In the genomic region with DNA sequence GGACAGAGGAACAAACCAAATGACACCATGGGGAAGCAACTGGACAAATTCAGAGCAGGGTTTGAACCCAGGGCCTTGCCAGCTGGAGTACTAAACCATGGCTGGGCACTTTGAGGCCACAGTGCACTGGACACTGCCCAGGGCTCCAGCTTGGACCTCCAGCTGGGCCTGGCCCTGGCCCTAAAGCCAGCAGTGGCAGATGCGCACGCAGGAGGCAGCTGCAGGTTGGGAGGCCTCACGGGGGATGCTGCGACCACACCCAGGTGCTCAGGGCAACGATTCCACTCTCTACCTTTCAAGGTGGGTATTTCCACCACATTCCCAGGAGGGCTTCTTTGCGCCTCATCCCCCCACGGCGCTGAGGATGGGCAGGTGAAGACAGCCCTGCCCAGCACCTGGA, we compare ENCODE assay signal across 26 cellular contexts. TPM values are rescaled to one million over a fixed set of nuclear protein-coding genes. Genes with fewer than 3 reads are reported as not detected.
DNase-seq lines count a peak whose midpoint lies in the region; ATAC-seq and TF ChIP-seq lines count a peak whose summit lies in the region.
"Had no signal": no experiment of that assay in that cellular context is flagged by ENCODE, and none has a peak within 500 bp of the region (broad histone marks: within the 10 kb centered on the region; RNA-seq: fewer than 3 reads in every experiment).

No MANE protein-coding gene starts in this region.

- H3K27me3 ChIP-seq in neural progenitor cell (peaks cover 66% of the 10 kb centered on the region), osteoblast (ENCODE audit: insufficient read depth, low read length) (peaks cover 26% of the 10 kb centered on the region), SJCRH30 (0 out of 2 replicates have a peak, but pooled peaks cover 3% of the 10 kb centered on the region)
- H3K27me3 ChIP-seq: BLaER1 treated with 17β-estradiol and CSF1 and Interleukin-3, amounts not matched to agents 10 nM and 100 nM had no signal

- H3K4me3 ChIP-seq in HEK293 (ENCODE audit: low read depth, low read length): no peak overlapping the region
- no peak overlapping the region for H3K4me3 ChIP-seq in neural progenitor cell
- H3K4me3 ChIP-seq in osteoblast (ENCODE audit: insufficient read depth, low read length): no peak overlapping the region
- no peak overlapping the region for H3K4me3 ChIP-seq in SJCRH30
- H3K4me3 ChIP-seq: A549; BLaER1 treated with 17β-estradiol and CSF1 and Interleukin-3, amounts not matched to agents 10 nM and 100 nM; GM12878 had no signal

- H3K27ac Mint-ChIP-seq in endothelial cell (ENCODE audit: unreplicated experiment) (no peak overlapping the region), neural progenitor cell (peak overlapping the region; percentile 48)
- H3K27ac Mint-ChIP-seq: B cell; CD14-positive monocyte; CD4-positive, alpha-beta memory T cell; CD4-positive, CD25-positive, alpha-beta regulatory T cell; CD8-positive, alpha-beta memory T cell had no signal

- H3K4me1 Mint-ChIP-seq in endothelial cell (ENCODE audit: unreplicated experiment) (peaks cover 30% of the 10 kb centered on the region), neural progenitor cell (peaks cover 67% of the 10 kb centered on the region)
- H3K4me1 Mint-ChIP-seq: B cell; CD14-positive monocyte; CD4-positive, CD25-positive, alpha-beta regulatory T cell; CD8-positive, alpha-beta memory T cell had no signal

- H2AFZ ChIP-seq in neural progenitor cell (replicated peaks) (no peak overlapping the region), osteoblast (ENCODE audit: low read length) (no peak overlapping the region)

- H4K20me1 ChIP-seq in neural progenitor cell (ENCODE audit: low read depth) (no peaks in the 10 kb centered on the region), osteoblast (ENCODE audit: insufficient read depth, low read length) (no peaks in the 10 kb centered on the region)

- H3K36me3 ChIP-seq in HEK293 (ENCODE audit: control insufficient read depth in 2 of 2, insufficient read depth in 1 of 2, low read length in 2 of 2) (no peaks in the 10 kb centered on the region), neural progenitor cell (no peaks in the 10 kb centered on the region), osteoblast (ENCODE audit: insufficient read depth, low read length) (no peaks in the 10 kb centered on the region), SJCRH30 (no peaks in the 10 kb centered on the region)
- H3K36me3 ChIP-seq: BLaER1 treated with 17β-estradiol and CSF1 and Interleukin-3, amounts not matched to agents 10 nM and 100 nM had no signal

- TF ChIP-seq CTCF in HEK293 (tag by site-specific recombination; IDR thresholded peaks at IDR 0.05): no peak
- TF ChIP-seq CTCF in endothelial cell (IDR thresholded peaks at IDR 0.05; ENCODE audit: unreplicated experiment): no peak
- no peak for TF ChIP-seq CTCF in neural progenitor cell (IDR thresholded peaks at IDR 0.05)
- no peak for TF ChIP-seq CTCF in osteoblast (IDR thresholded peaks at IDR 0.05; ENCODE audit: extremely low read depth, low read depth, low read length)

- H3K27me3 Mint-ChIP-seq in endothelial cell (ENCODE audit: unreplicated experiment) (peaks cover 10% of the 10 kb centered on the region), neural progenitor cell (ENCODE audit: insufficient read depth, low read depth) (peaks cover 10% of the 10 kb centered on the region)

- no peaks in the 10 kb centered on the region for H3K9me3 Mint-ChIP-seq in endothelial cell (ENCODE audit: unreplicated experiment)
- H3K9me3 Mint-ChIP-seq in neural progenitor cell: peaks cover 5% of the 10 kb centered on the region

- H3K36me3 Mint-ChIP-seq in endothelial cell (ENCODE audit: low read depth, unreplicated experiment): peaks cover 4% of the 10 kb centered on the region
- H3K36me3 Mint-ChIP-seq in neural progenitor cell: peaks cover 39% of the 10 kb centered on the region
- H3K36me3 Mint-ChIP-seq: CD14-positive monocyte; CD4-positive, alpha-beta memory T cell; CD4-positive, CD25-positive, alpha-beta regulatory T cell had no signal

- no peak for ATAC-seq in HG03097 (IDR thresholded peaks at IDR 0.05; ENCODE audit: low FRiP score, unreplicated experiment)
- ATAC-seq: A549, GM12878 had no signal

- H3K9me3 ChIP-seq in HEK293 (ENCODE audit: control insufficient read depth, insufficient read depth, low read depth, low read length): no peaks in the 10 kb centered on the region
- H3K9me3 ChIP-seq in neural progenitor cell (ENCODE audit: low read depth): no peaks in the 10 kb centered on the region
- H3K9me3 ChIP-seq in osteoblast (ENCODE audit: low read depth, low read length): no peaks in the 10 kb centered on the region
- no peaks in the 10 kb centered on the region for H3K9me3 ChIP-seq in SJCRH30 (replicated peaks)
- H3K9me3 ChIP-seq: A549 had no signal

- H3K27ac ChIP-seq in HEK293 (ENCODE audit: extremely low read depth, low read depth, low read length) (no peak overlapping the region), neural progenitor cell (no peak overlapping the region), osteoblast (ENCODE audit: low read depth, low read length) (no peak overlapping the region), SJCRH30 (no peak overlapping the region)
- H3K27ac ChIP-seq: 22Rv1; A549; BLaER1 treated with 17β-estradiol and CSF1 and Interleukin-3, amounts not matched to agents 10 nM and 100 nM had no signal

- H3K4me2 ChIP-seq in neural progenitor cell: no peak overlapping the region
- H3K4me2 ChIP-seq in osteoblast (ENCODE audit: insufficient read depth, low read length): no peak overlapping the region
- H3K4me2 ChIP-seq: A549 had no signal

- peaks cover 5% of the 10 kb centered on the region for H3F3A ChIP-seq in neural progenitor cell (ENCODE audit: low read depth)

- H3K79me2 ChIP-seq in neural progenitor cell (ENCODE audit: low read depth) (no peaks in the 10 kb centered on the region), osteoblast (ENCODE audit: insufficient read depth, low read length) (no peaks in the 10 kb centered on the region)

- DNase-seq in endothelial cell (ENCODE audit: low spot score) (no peak), neural progenitor cell (ENCODE audit: low spot score) (no peak), osteoblast (ENCODE audit: insufficient read length, low spot score, missing footprints) (peak; percentile 34), SJCRH30 (no peak), middle frontal gyrus (ENCODE audit: extremely low spot score, low spot score) (no peak)
- DNase-seq: AML-193; CD4-positive, alpha-beta memory T cell; CD4-positive, CD25-positive, alpha-beta regulatory T cell; CD8-positive, alpha-beta memory T cell; COR-L47; DMS 273 treated with DMSO at 0.1 percent for 48 hours; DMS153; DMS53; DMS79; DND-41; EL; GDM1 had no signal

- CTCF ChIA-PET in HEK293 (lab: Yijun Ruan, JAX): no interaction called here

- H3K4me3 Mint-ChIP-seq in endothelial cell (ENCODE audit: unreplicated experiment): peak overlapping the region; percentile 76
- no peak overlapping the region for H3K4me3 Mint-ChIP-seq in neural progenitor cell
- H3K4me3 Mint-ChIP-seq: B cell; CD14-positive monocyte; CD4-positive, alpha-beta memory T cell; CD4-positive, CD25-positive, alpha-beta regulatory T cell had no signal

- POLR2A ChIA-PET in HEK293 (lab: Yijun Ruan, JAX): no interaction called here

- H3K9ac ChIP-seq in neural progenitor cell: no peak overlapping the region
- H3K9ac ChIP-seq: BLaER1 treated with 17β-estradiol and CSF1 and Interleukin-3, amounts not matched to agents 10 nM and 100 nM had no signal

- no peaks in the 10 kb centered on the region for H3K4me1 ChIP-seq in HEK293 (ENCODE audit: control insufficient read depth, insufficient read depth, low read length)
- H3K4me1 ChIP-seq in neural progenitor cell: peaks cover 19% of the 10 kb centered on the region
- no peaks in the 10 kb centered on the region for H3K4me1 ChIP-seq in osteoblast (ENCODE audit: insufficient read depth, low read length)
- H3K4me1 ChIP-seq in SJCRH30: no peaks in the 10 kb centered on the region
- H3K4me1 ChIP-seq: A549 had no signal

TF ChIP-seq in HEK293, 187 proteins besides CTCF, POLR2A, EP300 and RAD21:
- no peak for TF ChIP-seq ZBTB21 (tag by site-specific recombination; IDR thresholded peaks at IDR 0.05)
- peak; percentile 41 for TF ChIP-seq SETDB1 (IDR thresholded peaks at IDR 0.05; ENCODE audit: insufficient read length, low read length)

RNA-seq across cellular contexts. Expression of a gene that starts 28.9 kb away (rescaled TPM):
- total RNA-seq in endothelial cell (ENCODE audit: unreplicated experiment) (14.4 TPM), neural progenitor cell (ENCODE audit: low replicate concordance) (1.1 and 1.7 TPM in 2 replicates), osteoblast (0.88 and 1.1 TPM in 2 replicates)
- 10.8 and 11.9 TPM in 2 replicates for total RNA-seq in SJCRH30 (2014; rRNA removed; shearing (Covaris generic))
- total RNA-seq: CD4-positive, alpha-beta memory T cell; CD4-positive, CD25-positive, alpha-beta regulatory T cell; CD8-positive, alpha-beta memory T cell; G401; GM12878 had no signal
